In genomic region chr20:54070187-54070987, GRCh38 we compare ENCODE assay signal across 13 cellular contexts. TPM values are rescaled to one million over a fixed set of nuclear protein-coding genes. Genes with fewer than 3 reads are reported as not detected.
DNase-seq lines count a peak whose midpoint lies in the region; ATAC-seq and TF ChIP-seq lines count a peak whose summit lies in the region.
"Had no signal": no experiment of that assay in that cellular context is flagged by ENCODE, and none has a peak within 500 bp of the region (broad histone marks: within the 10 kb centered on the region; RNA-seq: fewer than 3 reads in every experiment).

A gene with protein sequence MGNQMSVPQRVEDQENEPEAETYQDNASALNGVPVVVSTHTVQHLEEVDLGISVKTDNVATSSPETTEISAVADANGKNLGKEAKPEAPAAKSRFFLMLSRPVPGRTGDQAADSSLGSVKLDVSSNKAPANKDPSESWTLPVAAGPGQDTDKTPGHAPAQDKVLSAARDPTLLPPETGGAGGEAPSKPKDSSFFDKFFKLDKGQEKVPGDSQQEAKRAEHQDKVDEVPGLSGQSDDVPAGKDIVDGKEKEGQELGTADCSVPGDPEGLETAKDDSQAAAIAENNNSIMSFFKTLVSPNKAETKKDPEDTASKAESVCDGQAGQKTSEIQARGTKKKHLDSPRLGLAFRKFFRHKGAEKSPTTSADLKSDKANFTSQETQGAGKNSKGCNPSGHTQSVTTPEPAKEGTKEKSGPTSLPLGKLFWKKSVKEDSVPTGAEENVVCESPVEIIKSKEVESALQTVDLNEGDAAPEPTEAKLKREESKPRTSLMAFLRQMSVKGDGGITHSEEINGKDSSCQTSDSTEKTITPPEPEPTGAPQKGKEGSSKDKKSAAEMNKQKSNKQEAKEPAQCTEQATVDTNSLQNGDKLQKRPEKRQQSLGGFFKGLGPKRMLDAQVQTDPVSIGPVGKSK (minus strand): TSS chr20:54070594. CDS start chr20:54058718, 11,876 bp downstream.

- H3K4me1 Mint-ChIP-seq in Calu3 (ENCODE audit: low read depth, unreplicated experiment): peaks cover 49% of the 10 kb centered on the region

- H3K9me3 Mint-ChIP-seq in Calu3 (ENCODE audit: low read depth, unreplicated experiment): no peaks in the 10 kb centered on the region

- peaks cover 24% of the 10 kb centered on the region for H3K36me3 Mint-ChIP-seq in Calu3 (ENCODE audit: insufficient read depth, unreplicated experiment)

- H2AFZ ChIP-seq in hepatocyte: peak within 1 kb of the TSS; percentile 45

- H3K9me3 ChIP-seq in hepatocyte (ENCODE audit: low read depth): no peaks in the 10 kb centered on the region

- intact Hi-C loops in Calu3 (cut with micrococcal nuclease; ENCODE audit: unreplicated experiment): no loop called here
- intact Hi-C loops in sciatic nerve (cut with DNase I): no loop called here

- no peaks in the 10 kb centered on the region for H3K9me2 ChIP-seq in hepatocyte (replicated peaks; ENCODE audit: insufficient read depth)

- no peaks in the 10 kb centered on the region for H3K36me3 ChIP-seq in hepatocyte (replicated peaks; ENCODE audit: insufficient read depth, low read depth)

- peak within 1 kb of the TSS; percentile 66 for H3K4me3 Mint-ChIP-seq in Calu3 (ENCODE audit: low read depth, unreplicated experiment)

- BruUV-seq in Calu3 (replicated peaks; lab: Mats Ljungman, UMichigan): no TSS peak

- ATAC-seq in sciatic nerve: no peak

- TF ChIP-seq CTCF in Calu3 (IDR thresholded peaks at IDR 0.05; ENCODE audit: unreplicated experiment) (no peak), LNCaP clone FGC (IDR thresholded peaks at IDR 0.05; ENCODE audit: control insufficient read depth, extremely low read depth, insufficient read depth) (no peak), hepatocyte (IDR thresholded peaks at IDR 0.05; ENCODE audit: poor library complexity) (no peak), coronary artery (IDR thresholded peaks at IDR 0.05) (no peak)

- CTCF ChIA-PET in Calu3 (lab: Charles Lee): interaction anchor here (0.5 to 1.0 kb wide), 2 partner anchors 128 to 250 kb away, joined by 3 read pairs; no protein-coding TSS in a partner anchor

- H3K79me2 ChIP-seq in hepatocyte: no peaks in the 10 kb centered on the region

- H3K4me2 ChIP-seq in hepatocyte: peak within 1 kb of the TSS; percentile 59

- peak within 1 kb of the TSS; percentile 31 for H3K4me3 ChIP-seq in LNCaP clone FGC (ENCODE audit: low read depth, low read length)
- H3K4me3 ChIP-seq in hepatocyte: no peak within 1 kb of the TSS
- no peak within 1 kb of the TSS for H3K4me3 ChIP-seq in coronary artery

- peak within 1 kb of the TSS; percentile 95 for H3K27ac ChIP-seq in hepatocyte
- no peak within 1 kb of the TSS for H3K27ac ChIP-seq in coronary artery

- peak within 1 kb of the TSS; percentile 83 for H3K27ac Mint-ChIP-seq in Calu3 (ENCODE audit: unreplicated experiment)

- H3K4me1 ChIP-seq in hepatocyte (ENCODE audit: insufficient read depth): peaks cover 36% of the 10 kb centered on the region

- 56% methylated on average over 11 of the region's 11 CpGs for WGBS in hepatocyte (ENCODE audit: low lambda C conversion rate, missing lambda C conversion rate)

- H4K20me1 ChIP-seq in hepatocyte (ENCODE audit: insufficient read depth, poor library complexity, severe bottlenecking): no peaks in the 10 kb centered on the region

- peak; percentile 76 for DNase-seq in Calu3
- peak; percentile 64 for DNase-seq in LNCaP clone FGC (ENCODE audit: low read depth)
- DNase-seq in hepatocyte (ENCODE audit: low spot score): peak; percentile 75
- no peak for DNase-seq in sciatic nerve (ENCODE audit: low spot score)
- no peak for DNase-seq in stimulated activated CD4-positive, alpha-beta T cell treated with anti-CD3 and anti-CD28 coated beads, Interleukin-2, amount 100 ng/mL, for 48 hours
- no peak for DNase-seq in NCI-H446 (lab: John Stamatoyannopoulos, UW)
- DNase-seq in kidney tubule cell (ENCODE audit: low spot score): no peak
- DNase-seq in coronary artery (ENCODE audit: low spot score): no peak
- DNase-seq: foreskin fibroblast, HCEC 1CT, NCI-H2081 treated with DMSO at 0.1 percent for 48 hours, retina had no signal

- no peaks in the 10 kb centered on the region for H3K27me3 Mint-ChIP-seq in Calu3 (ENCODE audit: unreplicated experiment)

- H3K27me3 ChIP-seq in hepatocyte: no peaks in the 10 kb centered on the region

RNA-seq across cellular contexts. Expression of the gene that starts here (rescaled TPM):
- 11.1 and 16.9 TPM in 2 replicates for total RNA-seq in Calu3 (2022)
- 7.4 and 9.8 TPM in 2 replicates for total RNA-seq in hepatocyte
- polyA plus RNA-seq in hepatocyte: 4.9 and 5.1 TPM in 2 replicates
- 117 TPM for total RNA-seq in sciatic nerve
- polyA plus RNA-seq: neural cell had no signal

Comparison
In these comparisons a context has a peak if more than half of its experiments do, and no peak if none do; other contexts are left out.
1. DNase-seq: peak in Calu3 (single experiment), LNCaP clone FGC (single experiment) and hepatocyte (single experiment); none in sciatic nerve (single experiment), stimulated activated CD4-positive, alpha-beta T cell treated with anti-CD3 and anti-CD28 coated beads, Interleukin-2, amount 100 ng/mL, for 48 hours (0 of 2), NCI-H446 (0 of 2), kidney tubule cell (single experiment) and coronary artery (single experiment).